In genomic region chr2:216017365-216017764, GRCh38 we compare ENCODE assay signal across 8 cellular contexts. TPM values are rescaled to one million over a fixed set of nuclear protein-coding genes. Genes with fewer than 3 reads are reported as not detected.
DNase-seq lines count a peak whose midpoint lies in the region; ATAC-seq and FAIRE-seq lines count a peak whose summit lies in the region.

No MANE protein-coding gene starts in this region.

- H3K4me1 Mint-ChIP-seq in T-helper 1 cell treated with Interleukin-12 subunit alpha and Interleukin-12 subunit beta and Interleukin-4 antibody, amounts not matched to agents 30 μg/mL and 1 μg/mL, for 36 hours (ENCODE audit: low read depth), result peaks cover 46% of the 10 kb centered on the region

- H3K9me3 Mint-ChIP-seq in T-helper 1 cell treated with Interleukin-12 subunit alpha and Interleukin-12 subunit beta and Interleukin-4 antibody, amounts not matched to agents 30 μg/mL and 1 μg/mL, for 36 hours, result no peaks in the 10 kb centered on the region

- H3K27ac Mint-ChIP-seq in T-helper 1 cell treated with Interleukin-12 subunit alpha and Interleukin-12 subunit beta and Interleukin-4 antibody, amounts not matched to agents 30 μg/mL and 1 μg/mL, for 36 hours, result peak overlapping the region; percentile 29

- H3K4me3 Mint-ChIP-seq in T-helper 1 cell treated with Interleukin-12 subunit alpha and Interleukin-12 subunit beta and Interleukin-4 antibody, amounts not matched to agents 30 μg/mL and 1 μg/mL, for 36 hours, result no peak overlapping the region

- FAIRE-seq in GM18507 (lab: Jason Lieb, UNC), result peak; percentile 91

- ATAC-seq in HG02759 (IDR thresholded peaks at IDR 0.05; ENCODE audit: unreplicated experiment) (peak; percentile 35), GM21528 (IDR thresholded peaks at IDR 0.05; ENCODE audit: low FRiP score, unreplicated experiment) (no peak)

- DNase-seq in GM18507 (ENCODE audit: extremely low spot score, insufficient read length, low read depth) (no peak), myocyte (ENCODE audit: low read depth) (peak; percentile 97), SK-N-DZ (ENCODE audit: low spot score) (no peak), hippocampal formation (lab: John Stamatoyannopoulos, UW) (no peak)
- no peak for DNase-seq in NK-92 treated with Interleukin-12 subunit alpha and Interleukin-12 subunit beta, amount 100 ng/mL, for 24 hours (lab: John Stamatoyannopoulos, UW)

- peaks cover 6% of the 10 kb centered on the region for H3K27me3 Mint-ChIP-seq in T-helper 1 cell treated with Interleukin-12 subunit alpha and Interleukin-12 subunit beta and Interleukin-4 antibody, amounts not matched to agents 30 μg/mL and 1 μg/mL, for 36 hours (ENCODE audit: low read depth)

- H3K36me3 Mint-ChIP-seq in T-helper 1 cell treated with Interleukin-12 subunit alpha and Interleukin-12 subunit beta and Interleukin-4 antibody, amounts not matched to agents 30 μg/mL and 1 μg/mL, for 36 hours (ENCODE audit: low read depth), result peaks cover 11% of the 10 kb centered on the region

RNA-seq across cellular contexts. Expression of gene MREG, which starts 4.0 kb away (rescaled TPM):
- total RNA-seq in myocyte, result 28.9 and 31.6 TPM in 2 replicates
- polyA plus RNA-seq in myocyte (2012), result 8.4 TPM
- polyA plus RNA-seq in SK-N-DZ (2014; cell fraction: cytosol; rRNA removed), result 14.0 and 15.8 TPM in 2 replicates
- 18.0 and 24.8 TPM in 2 replicates for polyA plus RNA-seq in SK-N-DZ (2014; cell fraction: nucleus; rRNA removed)
